33 cellular contexts compared by ENCODE assay signal in the genomic region with DNA sequence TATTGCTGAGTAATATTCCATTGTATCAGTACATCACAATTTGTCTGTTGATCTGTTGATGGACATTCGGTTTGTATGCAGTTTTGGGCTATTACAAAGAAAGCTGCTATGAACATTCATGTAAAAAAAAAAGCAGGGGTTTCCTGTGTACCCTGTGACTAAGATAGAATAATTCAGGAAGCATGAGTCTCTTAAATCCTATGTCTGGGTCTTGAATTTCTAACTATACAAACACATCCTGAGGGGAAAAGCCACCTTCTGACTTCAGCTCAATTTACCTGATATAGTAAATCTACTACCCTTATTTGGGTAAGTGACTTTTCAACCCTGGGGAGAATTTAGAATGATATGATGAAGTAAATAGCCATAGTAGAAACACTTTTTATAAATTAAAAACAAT.
"Had no signal": no experiment of that assay in that cellular context is flagged by ENCODE, and none has a peak within 500 bp of the region (broad histone marks: within the 10 kb centered on the region; RNA-seq: fewer than 3 reads in every experiment).

No MANE protein-coding gene starts in this region.

- FAIRE-seq: astrocyte, TTC549 had no signal

- H3K4me3 ChIP-seq: adrenal gland, body of pancreas, breast epithelium, cardiac muscle cell had no signal

- H3K9me3 ChIP-seq: adrenal gland, body of pancreas, breast epithelium had no signal

- DNase-seq: activated B cell treated with CpG ODN at 0.5 μM for 24 hours; activated CD4-positive, alpha-beta memory T cell treated with anti-CD3 and anti-CD28 coated beads for 36 hours; activated CD4-positive, alpha-beta T cell treated with anti-CD3 and anti-CD28 coated beads for 4 hours; activated CD4-positive, alpha-beta T cell treated with anti-CD3 and anti-CD28 coated beads, Interleukin-2, amount 10 ng/mL, durations not matched to agents 24 days and 14 days; activated CD4-positive, alpha-beta T cell treated with anti-CD3 and anti-CD28 coated beads, Interleukin-2, amount 50 U/mL, for 1 hour; activated CD4-positive, alpha-beta T cell treated with anti-CD3 and anti-CD28 coated beads, Interleukin-2, amount 50 U/mL, for 4 hours; activated CD4-positive, CD25-positive, alpha-beta regulatory T cell treated with anti-CD3 and anti-CD28 coated beads, Interleukin-2, amount 50 U/mL, for 72 hours; activated CD8-positive, alpha-beta memory T cell treated with anti-CD3 and anti-CD28 coated beads, Interleukin-2, amount 50 U/mL, for 4 hours; activated CD8-positive, alpha-beta T cell treated with anti-CD3 and anti-CD28 coated beads for 36 hours; activated effector memory CD4-positive, alpha-beta T cell treated with anti-CD3 and anti-CD28 coated beads, Interleukin-2, amount 50 U/mL, for 16 hours; activated gamma-delta T cell treated with Interleukin-2 at 50 U/mL for 16 hours; activated naive CD4-positive, alpha-beta T cell; activated naive CD4-positive, alpha-beta T cell treated with anti-CD3 and anti-CD28 coated beads for 36 hours; activated naive CD4-positive, alpha-beta T cell treated with anti-CD3 and anti-CD28 coated beads, Interleukin-2, amount 50 U/mL, for 16 hours; activated naive CD8-positive, alpha-beta T cell treated with anti-CD3 and anti-CD28 coated beads for 36 hours; activated T-cell treated with anti-CD3 and anti-CD28 coated beads for 4 hours; activated T-cell treated with anti-CD3 and anti-CD28 coated beads, Interleukin-2, amount 50 U/mL, for 1 hour; activated T-cell treated with anti-CD3 and anti-CD28 coated beads, Interleukin-2, amount 50 U/mL, for 4 hours; activated T-cell treated with anti-CD3 and anti-CD28 coated beads, Interleukin-2, amount 50 U/mL, for 72 hours; adrenal gland; amniotic stem cell; aorta; body of pancreas; brain microvascular endothelial cell; caudate nucleus; cerebellar nuclear complex; T-helper 17 cell; T-helper 9 cell had no signal

- H3K27ac ChIP-seq: adrenal gland, body of pancreas, brain microvascular endothelial cell, breast epithelium, cardiac muscle cell, VCaP had no signal

- H3K36me3 ChIP-seq: adrenal gland, brain microvascular endothelial cell, breast epithelium, cardiac muscle cell had no signal

- H3K4me1 ChIP-seq: adrenal gland, body of pancreas, breast epithelium had no signal

- H3K27me3 ChIP-seq: body of pancreas, brain microvascular endothelial cell, cardiac muscle cell had no signal
